18 cellular contexts compared by ENCODE assay signal in genomic region chr19:47135156-47135555, GRCh38. TPM values are rescaled to one million over a fixed set of nuclear protein-coding genes. Genes with fewer than 3 reads are reported as not detected.
DNase-seq lines count a peak whose midpoint lies in the region; ATAC-seq, FAIRE-seq and TF ChIP-seq lines count a peak whose summit lies in the region.
"Had no signal": no experiment of that assay in that cellular context is flagged by ENCODE, and none has a peak within 500 bp of the region (broad histone marks: within the 10 kb centered on the region; RNA-seq: fewer than 3 reads in every experiment).

No MANE protein-coding gene starts in this region.

- H3K79me2 ChIP-seq in PC-3 (ENCODE audit: low read length) (peaks cover 95% of the 10 kb centered on the region), endothelial cell of umbilical vein (ENCODE audit: control insufficient read depth, insufficient read depth, low read length) (peaks cover 90% of the 10 kb centered on the region)

- H3K36me3 Mint-ChIP-seq in activated naive CD8-positive, alpha-beta T cell = peaks cover 10% of the 10 kb centered on the region
- H3K36me3 Mint-ChIP-seq in activated naive CD8-positive, alpha-beta T cell treated with anti-CD3 and anti-CD28 coated beads, Interleukin-2, amount 50 U/mL, for 24 hours (ENCODE audit: low read depth) = peaks cover 60% of the 10 kb centered on the region

- no peak overlapping the region for H3K9ac ChIP-seq in PC-3 (ENCODE audit: low read length)
- no peak overlapping the region for H3K9ac ChIP-seq in endothelial cell of umbilical vein (replicated peaks; ENCODE audit: extremely low read depth, insufficient read depth, low read length)
- H3K9ac ChIP-seq in skeletal muscle satellite cell (ENCODE audit: low read depth, low read length) = no peak overlapping the region

- no peak overlapping the region; the same call in 1 of the 2 replicates for H3K4me3 ChIP-seq in PC-3 (ENCODE audit: low read length)
- H3K4me3 ChIP-seq in endothelial cell of umbilical vein (replicated peaks in 1 of 3; ENCODE audit: insufficient read depth in 1 of 3, low read depth in 1 of 3, low read length in 3 of 3) = no peak overlapping the region
- no peak overlapping the region for H3K4me3 ChIP-seq in skeletal muscle satellite cell (ENCODE audit: low read length)
- H3K4me3 ChIP-seq: cardiac muscle cell, Peyer's patch had no signal

- CTCF ChIA-PET in PC-3 (lab: Charles Lee) (no interaction called here), endothelial cell of umbilical vein (lab: Charles Lee) (interaction anchor here (5.0 kb wide), 1 partner anchor 56 kb away, joined by 30 read pairs; no protein-coding TSS in a partner anchor)

- POLR2A ChIA-PET in PC-3 (lab: Charles Lee; ENCODE audit: unreplicated experiment) = no interaction called here
- POLR2A ChIA-PET in endothelial cell of umbilical vein (lab: Charles Lee) = no interaction called here

- peaks cover 4% of the 10 kb centered on the region for H3K9me3 Mint-ChIP-seq in activated naive CD8-positive, alpha-beta T cell (ENCODE audit: low read depth)
- peaks cover 5% of the 10 kb centered on the region for H3K9me3 Mint-ChIP-seq in activated naive CD8-positive, alpha-beta T cell treated with anti-CD3 and anti-CD28 coated beads, Interleukin-2, amount 50 U/mL, for 24 hours

- DNase-seq in activated naive CD8-positive, alpha-beta T cell treated with anti-CD3 and anti-CD28 coated beads, Interleukin-2, amount 50 U/mL, for 24 hours = no peak
- DNase-seq in PC-3 (no peak), endothelial cell of umbilical vein (ENCODE audit: low read depth, low spot score) (peak; percentile 68)
- DNase-seq: ACHN; activated CD4-positive, alpha-beta T cell treated with anti-CD3 and anti-CD28 coated beads, Interleukin-2, amount 10 ng/mL, durations not matched to agents 7 days and 5 days; CD4-positive, alpha-beta memory T cell; EL; NCI-H1105 treated with DMSO at 0.1 percent for 48 hours; Peyer's patch had no signal

- no peak overlapping the region for H2AFZ ChIP-seq in PC-3 (ENCODE audit: low read length)
- H2AFZ ChIP-seq in endothelial cell of umbilical vein (ENCODE audit: low read depth, low read length) = no peak overlapping the region

- H3K9me2 ChIP-seq in PC-3 (replicated peaks; ENCODE audit: low read length) = no peaks in the 10 kb centered on the region

- H3K27me3 ChIP-seq in PC-3 (ENCODE audit: low read length) (no peaks in the 10 kb centered on the region), endothelial cell of umbilical vein (ENCODE audit: control insufficient read depth in 2 of 2, insufficient read depth in 2 of 2, low read length in 2 of 2) (no peaks in the 10 kb centered on the region), skeletal muscle satellite cell (ENCODE audit: control insufficient read depth, insufficient read depth, low read length) (no peaks in the 10 kb centered on the region)
- H3K27me3 ChIP-seq: cardiac muscle cell, Peyer's patch had no signal

- no peak overlapping the region for H3K27ac Mint-ChIP-seq in activated naive CD8-positive, alpha-beta T cell
- no peak overlapping the region for H3K27ac Mint-ChIP-seq in activated naive CD8-positive, alpha-beta T cell treated with anti-CD3 and anti-CD28 coated beads, Interleukin-2, amount 50 U/mL, for 24 hours

- no peak overlapping the region for H3K27ac ChIP-seq in PC-3 (ENCODE audit: low read length)
- peak overlapping the region; percentile 27 for H3K27ac ChIP-seq in endothelial cell of umbilical vein (ENCODE audit: insufficient read depth, low read depth, low read length)
- H3K27ac ChIP-seq: HL-60, Peyer's patch had no signal

- no peaks in the 10 kb centered on the region for H3K9me1 ChIP-seq in endothelial cell of umbilical vein (replicated peaks; ENCODE audit: control insufficient read depth, extremely low read depth, insufficient read depth, low read length)

- no peak for ATAC-seq in activated naive CD8-positive, alpha-beta T cell treated with anti-CD3 and anti-CD28 coated beads, Interleukin-2, amount 50 U/mL, for 24 hours
- ATAC-seq in PC-3 (no peak), GM21786 (IDR thresholded peaks at IDR 0.05; ENCODE audit: unreplicated experiment) (no peak), HG03280 (IDR thresholded peaks at IDR 0.05; ENCODE audit: unreplicated experiment) (no peak), GM18870 (IDR thresholded peaks at IDR 0.05; ENCODE audit: unreplicated experiment) (no peak)

- H3K4me1 ChIP-seq in PC-3 (ENCODE audit: insufficient read depth, low read length) = peaks cover 34% of the 10 kb centered on the region
- peaks cover 30% of the 10 kb centered on the region for H3K4me1 ChIP-seq in endothelial cell of umbilical vein (ENCODE audit: control insufficient read depth, extremely low read depth, insufficient read depth, low read length)
- H3K4me1 ChIP-seq in skeletal muscle satellite cell (ENCODE audit: control insufficient read depth, insufficient read depth, low read length) = peaks cover 31% of the 10 kb centered on the region

- H3K36me3 ChIP-seq in PC-3 (ENCODE audit: low read depth, low read length) = no peaks in the 10 kb centered on the region; the same call in 1 of the 2 replicates
- H3K36me3 ChIP-seq in endothelial cell of umbilical vein (ENCODE audit: control insufficient read depth in 2 of 2, extremely low read depth in 1 of 2, insufficient read depth in 2 of 2, low read length in 2 of 2) = no peaks in the 10 kb centered on the region
- peaks cover 14% of the 10 kb centered on the region for H3K36me3 ChIP-seq in skeletal muscle satellite cell (ENCODE audit: insufficient read depth, low read length)
- H3K36me3 ChIP-seq: cardiac muscle cell, Peyer's patch had no signal

- no peaks in the 10 kb centered on the region for H3K9me3 ChIP-seq in PC-3 (ENCODE audit: low read length)
- H3K9me3 ChIP-seq in endothelial cell of umbilical vein (replicated peaks; ENCODE audit: control insufficient read depth, insufficient read depth, low read length) = no peaks in the 10 kb centered on the region
- H3K9me3 ChIP-seq in skeletal muscle satellite cell (replicated peaks; ENCODE audit: low read length) = no peaks in the 10 kb centered on the region
- H3K9me3 ChIP-seq: Peyer's patch had no signal

- dilution Hi-C loops in endothelial cell of umbilical vein (cut with MboI; ENCODE audit: extremely low pct_ligation_motif_present, low sequenced_read_pairs) = no loop called here

- peaks cover 64% of the 10 kb centered on the region for H3K4me1 Mint-ChIP-seq in activated naive CD8-positive, alpha-beta T cell (ENCODE audit: low read depth)
- peaks cover 56% of the 10 kb centered on the region for H3K4me1 Mint-ChIP-seq in activated naive CD8-positive, alpha-beta T cell treated with anti-CD3 and anti-CD28 coated beads, Interleukin-2, amount 50 U/mL, for 24 hours

- no peak for TF ChIP-seq CTCF in PC-3 (conservative IDR thresholded peaks at IDR 0.05; ENCODE audit: low read depth, low read length)
- no peak for TF ChIP-seq CTCF in endothelial cell of umbilical vein (IDR thresholded peaks at IDR 0.05; ENCODE audit: extremely low read depth in 1 of 2, insufficient read depth in 1 of 2, low read depth in 1 of 2, low read length in 2 of 2)

- FAIRE-seq in endothelial cell of umbilical vein (lab: Jason Lieb, UNC) = peak; percentile 75
- FAIRE-seq: keratinocyte had no signal

- intact Hi-C loops in PC-3 (cut with micrococcal nuclease) = no loop called here
- intact Hi-C loops in endothelial cell of umbilical vein (cut with micrococcal nuclease) = loop anchor here (2.0 kb wide), 1 partner anchor 22 kb away; no protein-coding TSS in a partner anchor

- H3F3A ChIP-seq in PC-3 (ENCODE audit: low read length, unreplicated experiment) = no peaks in the 10 kb centered on the region

- TF ChIP-seq POLR2A in endothelial cell of umbilical vein (IDR thresholded peaks at IDR 0.05; ENCODE audit: low read depth, low read length) = no peak

- H4K20me1 ChIP-seq in PC-3 (ENCODE audit: low read length) (peaks cover 25% of the 10 kb centered on the region), endothelial cell of umbilical vein (replicated peaks; ENCODE audit: control insufficient read depth, extremely low read depth, insufficient read depth, low read length) (no peaks in the 10 kb centered on the region)

- BruUV-seq in PC-3 (replicated peaks; lab: Mats Ljungman, UMichigan) (no TSS peak), endothelial cell of umbilical vein (replicated peaks; lab: Mats Ljungman, UMichigan) (no TSS peak)

- H3K4me3 Mint-ChIP-seq in activated naive CD8-positive, alpha-beta T cell = peak overlapping the region; percentile 39
- H3K4me3 Mint-ChIP-seq in activated naive CD8-positive, alpha-beta T cell treated with anti-CD3 and anti-CD28 coated beads, Interleukin-2, amount 50 U/mL, for 24 hours = no peak overlapping the region
- H3K4me3 Mint-ChIP-seq: activated CD4-positive, alpha-beta T cell treated with anti-CD3 and anti-CD28 coated beads, Interleukin-2, amount 10 ng/mL, durations not matched to agents 7 days and 5 days; memory B cell had no signal

- H3K4me2 ChIP-seq in PC-3 (ENCODE audit: low read length) = peak overlapping the region; percentile 74
- H3K4me2 ChIP-seq in endothelial cell of umbilical vein (ENCODE audit: insufficient read depth, low read length) = peak overlapping the region; percentile 18
- H3K4me2 ChIP-seq in skeletal muscle satellite cell (ENCODE audit: low read length) = peak overlapping the region; percentile 59

- H3K27me3 Mint-ChIP-seq in activated naive CD8-positive, alpha-beta T cell = no peaks in the 10 kb centered on the region
- H3K27me3 Mint-ChIP-seq in activated naive CD8-positive, alpha-beta T cell treated with anti-CD3 and anti-CD28 coated beads, Interleukin-2, amount 50 U/mL, for 24 hours = peaks cover 4% of the 10 kb centered on the region
- H3K27me3 Mint-ChIP-seq: activated CD4-positive, alpha-beta T cell treated with anti-CD3 and anti-CD28 coated beads, Interleukin-2, amount 10 ng/mL, durations not matched to agents 7 days and 5 days; CD4-positive, alpha-beta memory T cell; memory B cell had no signal

RNA-seq across cellular contexts. Expression of gene SAE1, which starts 4.5 kb away (rescaled TPM):
- 99.7 and 134 TPM in 2 replicates for total RNA-seq in PC-3 (2014; rRNA removed)
- 219 and 223 TPM in 2 replicates for total RNA-seq in endothelial cell of umbilical vein
- polyA plus RNA-seq in endothelial cell of umbilical vein = 145 and 165 TPM in 2 replicates
- 219 and 237 TPM in 2 replicates for polyA plus RNA-seq in endothelial cell of umbilical vein (2011; cell fraction: cytosol; rRNA removed)
- polyA plus RNA-seq in endothelial cell of umbilical vein (2011; cell fraction: nucleus; rRNA removed) = 101 and 130 TPM in 2 replicates
- 191 and 235 TPM in 2 replicates for polyA plus RNA-seq in endothelial cell of umbilical vein (2012)
- polyA minus RNA-seq in endothelial cell of umbilical vein = 107 and 111 TPM in 2 replicates
- 50.6 TPM for polyA minus RNA-seq in endothelial cell of umbilical vein (2011; cell fraction: cytosol; rRNA and poly(A)+ RNA removed)
- 25.6 and 34.4 TPM in 2 replicates for polyA minus RNA-seq in endothelial cell of umbilical vein (2011; cell fraction: nucleus; rRNA and poly(A)+ RNA removed)
- 115 and 118 TPM in 2 replicates for total RNA-seq in skeletal muscle satellite cell (2012; rRNA removed)

RNA-seq across cellular contexts. Expression of gene ZC3H4, which starts 21.6 kb away (rescaled TPM):
- total RNA-seq in PC-3 (2014; rRNA removed) (13.4 and 20.0 TPM in 2 replicates), endothelial cell of umbilical vein (56.4 and 63.9 TPM in 2 replicates)
- polyA plus RNA-seq in endothelial cell of umbilical vein = 5.5 and 6.2 TPM in 2 replicates
- 9.7 and 10.9 TPM in 2 replicates for polyA plus RNA-seq in endothelial cell of umbilical vein (2011; cell fraction: cytosol; rRNA removed)
- 20.4 and 22.2 TPM in 2 replicates for polyA plus RNA-seq in endothelial cell of umbilical vein (2011; cell fraction: nucleus; rRNA removed)
- polyA plus RNA-seq in endothelial cell of umbilical vein (2012) = 21.3 and 33.9 TPM in 2 replicates
- polyA minus RNA-seq in endothelial cell of umbilical vein = 11.9 and 13.3 TPM in 2 replicates
- 9.5 TPM for polyA minus RNA-seq in endothelial cell of umbilical vein (2011; cell fraction: cytosol; rRNA and poly(A)+ RNA removed)
- 12.1 and 13.1 TPM in 2 replicates for polyA minus RNA-seq in endothelial cell of umbilical vein (2011; cell fraction: nucleus; rRNA and poly(A)+ RNA removed)
- 14.2 and 15.3 TPM in 2 replicates for total RNA-seq in skeletal muscle satellite cell (2012; rRNA removed)

Comparison
In these comparisons a context has a peak if more than half of its experiments do, and no peak if none do; other contexts are left out.
1. H3K4me2 ChIP-seq: peak in every context shown above with its lines; median percentile 74 in PC-3; 59 in skeletal muscle satellite cell; 18 in endothelial cell of umbilical vein.